Comparison of ENCODE assay signal across 18 cellular contexts in genomic region chr18:8586956-8587355, GRCh38.
"Had no signal": no experiment of that assay in that cellular context is flagged by ENCODE, and none has a peak within 500 bp of the region (broad histone marks: within the 10 kb centered on the region; RNA-seq: fewer than 3 reads in every experiment).

No MANE protein-coding gene starts in this region.

- ATAC-seq: esophagus mucosa; gastrocnemius medialis; heart right ventricle; mucosa of descending colon; naive thymus-derived CD8-positive, alpha-beta T cell; sciatic nerve; stimulated activated memory B cell treated with anti-CD40 and anti-IgM and Interleukin-4, amounts not matched to agents 10 μg/mL and 1 μg/mL and 100 μg/mL, for 72 hours; stimulated activated naive CD8-positive, alpha-beta T cell treated with anti-CD3 and anti-CD28 coated beads, Interleukin-15, amount 100 ng/mL, for 72 hours had no signal

- DNase-seq: effector memory CD4-positive, alpha-beta T cell; gastrocnemius medialis; heart right ventricle; hypothalamus; kidney glomerular epithelial cell; mesendoderm; mucosa of descending colon; naive thymus-derived CD8-positive, alpha-beta T cell; posterior cingulate gyrus; spleen; stimulated activated CD4-positive, alpha-beta T cell treated with anti-CD3 and anti-CD28 coated beads, Interleukin-15, amount 100 ng/mL, for 24 hours; stimulated activated CD4-positive, alpha-beta T cell treated with anti-CD3 and anti-CD28 coated beads, Interleukin-1b, Interleukin-23, amount 100 ng/mL, for 48 hours; stimulated activated CD4-positive, alpha-beta T cell treated with anti-CD3 and anti-CD28 coated beads, Interleukin-4, amount 100 ng/mL, for 24 hours; stimulated activated naive CD8-positive, alpha-beta T cell treated with anti-CD3 and anti-CD28 coated beads, Interleukin-15, amount 100 ng/mL, for 72 hours; transverse colon had no signal
